ENCODE assay signal across 32 cellular contexts in genomic region chr17:42165751-42166150, GRCh38. TPM values are rescaled to one million over a fixed set of nuclear protein-coding genes. Genes with fewer than 3 reads are reported as not detected.
DNase-seq lines count a peak whose midpoint lies in the region; ATAC-seq and FAIRE-seq lines count a peak whose summit lies in the region.
"Had no signal": no experiment of that assay in that cellular context is flagged by ENCODE, and none has a peak within 500 bp of the region (broad histone marks: within the 10 kb centered on the region; RNA-seq: fewer than 3 reads in every experiment).

No MANE protein-coding gene starts in this region.

- H3K79me1 ChIP-seq in trophoblast cell (ENCODE audit: low read length) = no peaks in the 10 kb centered on the region

- no peak overlapping the region for H3K27ac ChIP-seq in trophoblast cell (ENCODE audit: low read depth, low read length)
- no peak overlapping the region for H3K27ac ChIP-seq in naive thymus-derived CD4-positive, alpha-beta T cell (ENCODE audit: low read depth, low read length)
- H3K27ac ChIP-seq: BLaER1 had no signal

- ATAC-seq in activated naive CD8-positive, alpha-beta T cell treated with anti-CD3 and anti-CD28 coated beads, Interleukin-2, amount 10 ng/mL, durations not matched to agents 7 days and 5 days (ENCODE audit: low read depth) = no peak
- ATAC-seq in GM18873 (IDR thresholded peaks at IDR 0.05; ENCODE audit: low FRiP score, unreplicated experiment) = no peak
- ATAC-seq in naive thymus-derived CD4-positive, alpha-beta T cell = no peak
- ATAC-seq: GM12878 had no signal

- DNase-seq in activated naive CD8-positive, alpha-beta T cell treated with anti-CD3 and anti-CD28 coated beads, Interleukin-2, amount 10 ng/mL, durations not matched to agents 7 days and 5 days = no peak
- DNase-seq in activated naive CD8-positive, alpha-beta T cell treated with anti-CD3 and anti-CD28 coated beads for 36 hours = no peak
- DNase-seq in HTR-8/SVneo (ENCODE audit: insufficient read length, low spot score) (no peak), trophoblast cell (peak; percentile 66 to 81)
- DNase-seq in naive thymus-derived CD4-positive, alpha-beta T cell = no peak
- DNase-seq: 8988T; ACHN; BE2C; C1 segment of cervical spinal cord; Caco-2; Calu3; CD4-positive, alpha-beta memory T cell; CD4-positive, CD25-positive, alpha-beta regulatory T cell; DMS 273 treated with DMSO at 0.1 percent for 48 hours; DMS153; DMS53; DMS79; DND-41; EL; GDM1 had no signal

- WGBS in trophoblast cell (ENCODE audit: extremely low coverage, insufficient coverage, insufficient read length) = no CpG with 5 or more reads among the region's 6 CpGs

- H3K9me3 ChIP-seq in trophoblast cell (ENCODE audit: insufficient read depth, low read depth, low read length) = peaks cover 6% of the 10 kb centered on the region
- no peaks in the 10 kb centered on the region for H3K9me3 ChIP-seq in naive thymus-derived CD4-positive, alpha-beta T cell (ENCODE audit: control insufficient read depth in 2 of 3, low read length in 3 of 3)
- H3K9me3 ChIP-seq: BE2C, BLaER1, Caco-2 had no signal

- no peak overlapping the region for H2BK12ac ChIP-seq in trophoblast cell (ENCODE audit: low read length)

- CTCF ChIA-PET in naive thymus-derived CD4-positive, alpha-beta T cell (lab: Charles Lee) = no interaction called here

- H3K27ac Mint-ChIP-seq in activated naive CD8-positive, alpha-beta T cell treated with anti-CD3 and anti-CD28 coated beads, Interleukin-2, amount 10 ng/mL, durations not matched to agents 7 days and 5 days = peak overlapping the region; percentile 15
- H3K27ac Mint-ChIP-seq in activated naive CD8-positive, alpha-beta T cell treated with anti-CD3 and anti-CD28 coated beads for 36 hours = no peak overlapping the region
- H3K27ac Mint-ChIP-seq in naive thymus-derived CD4-positive, alpha-beta T cell = peak overlapping the region in 1 of 9 donors; percentile 48
- H3K27ac Mint-ChIP-seq: CD4-positive, CD25-positive, alpha-beta regulatory T cell had no signal

- H4K12ac ChIP-seq in trophoblast cell (ENCODE audit: low read depth, low read length) = no peak overlapping the region

- no peak overlapping the region for H3K9ac ChIP-seq in trophoblast cell (ENCODE audit: low read length)
- H3K9ac ChIP-seq: BLaER1 had no signal

- no peak overlapping the region for H4K8ac ChIP-seq in trophoblast cell (ENCODE audit: low read depth, low read length)

- H2AK5ac ChIP-seq in trophoblast cell (ENCODE audit: low read length) = no peak overlapping the region

- H3K4me1 Mint-ChIP-seq in activated naive CD8-positive, alpha-beta T cell treated with anti-CD3 and anti-CD28 coated beads, Interleukin-2, amount 10 ng/mL, durations not matched to agents 7 days and 5 days = peaks cover 5% of the 10 kb centered on the region
- H3K4me1 Mint-ChIP-seq in activated naive CD8-positive, alpha-beta T cell treated with anti-CD3 and anti-CD28 coated beads for 36 hours = no peaks in the 10 kb centered on the region
- H3K4me1 Mint-ChIP-seq in naive thymus-derived CD4-positive, alpha-beta T cell = peaks cover 0 to 12% (median 0%) of the 10 kb centered on the region in 7 donors
- H3K4me1 Mint-ChIP-seq: CD4-positive, alpha-beta memory T cell had no signal

- peak; percentile 4 for FAIRE-seq in HTR-8/SVneo (lab: Jason Lieb, UNC)
- FAIRE-seq: A204.1, GM12878, GM12892, GM18507, GM19239 had no signal

- no peaks in the 10 kb centered on the region for H3K27me3 ChIP-seq in trophoblast cell (ENCODE audit: insufficient read depth, low read length)
- H3K27me3 ChIP-seq in naive thymus-derived CD4-positive, alpha-beta T cell (ENCODE audit: control insufficient read depth in 2 of 2, insufficient read depth in 2 of 2, low read length in 2 of 2) = no peaks in the 10 kb centered on the region
- H3K27me3 ChIP-seq: BE2C, BLaER1 had no signal

- no peaks in the 10 kb centered on the region for H3K79me2 ChIP-seq in trophoblast cell (ENCODE audit: control insufficient read depth, insufficient read depth, low read length, poor library complexity)

- no peak overlapping the region for H3K18ac ChIP-seq in trophoblast cell (ENCODE audit: low read length)

- H4K91ac ChIP-seq in trophoblast cell (ENCODE audit: low read depth, low read length) = no peak overlapping the region

- POLR2A ChIA-PET in activated naive CD8-positive, alpha-beta T cell treated with anti-CD3 and anti-CD28 coated beads, Interleukin-2, amount 10 ng/mL, durations not matched to agents 7 days and 5 days (lab: Charles Lee) = no interaction called here
- POLR2A ChIA-PET in naive thymus-derived CD4-positive, alpha-beta T cell (lab: Charles Lee) = interaction anchor here (0.6 kb wide), 2 partner anchors 31 to 75 kb away, joined by 3 to 6 read pairs; no protein-coding TSS in a partner anchor

- no peak overlapping the region for H3K4ac ChIP-seq in trophoblast cell (ENCODE audit: low read depth, low read length)

- H2AFZ ChIP-seq in trophoblast cell (ENCODE audit: insufficient read depth, low read length, poor library complexity) = no peak overlapping the region

- H2BK5ac ChIP-seq in trophoblast cell (ENCODE audit: low read depth, low read length, poor library complexity) = no peak overlapping the region

- no peaks in the 10 kb centered on the region for H3K36me3 ChIP-seq in trophoblast cell (ENCODE audit: control insufficient read depth in 1 of 2, insufficient read depth in 2 of 2, low read length in 2 of 2)
- H3K36me3 ChIP-seq in naive thymus-derived CD4-positive, alpha-beta T cell (ENCODE audit: control insufficient read depth in 2 of 3, insufficient read depth in 3 of 3, low read length in 3 of 3) = no peaks in the 10 kb centered on the region
- H3K36me3 ChIP-seq: BLaER1 had no signal

- no peak overlapping the region for H3K4me2 ChIP-seq in trophoblast cell (ENCODE audit: low read length)
- H3K4me2 ChIP-seq: BLaER1 had no signal

- no peaks in the 10 kb centered on the region for H3K27me3 Mint-ChIP-seq in activated naive CD8-positive, alpha-beta T cell treated with anti-CD3 and anti-CD28 coated beads, Interleukin-2, amount 10 ng/mL, durations not matched to agents 7 days and 5 days
- H3K27me3 Mint-ChIP-seq in activated naive CD8-positive, alpha-beta T cell treated with anti-CD3 and anti-CD28 coated beads for 36 hours = no peaks in the 10 kb centered on the region
- peaks cover 0 to 4% (median 0%) of the 10 kb centered on the region in 5 donors for H3K27me3 Mint-ChIP-seq in naive thymus-derived CD4-positive, alpha-beta T cell
- H3K27me3 Mint-ChIP-seq: CD4-positive, alpha-beta memory T cell; CD4-positive, CD25-positive, alpha-beta regulatory T cell had no signal

- H3K14ac ChIP-seq in trophoblast cell (ENCODE audit: low read length) = no peak overlapping the region

- H3K9me3 Mint-ChIP-seq in activated naive CD8-positive, alpha-beta T cell treated with anti-CD3 and anti-CD28 coated beads, Interleukin-2, amount 10 ng/mL, durations not matched to agents 7 days and 5 days = no peaks in the 10 kb centered on the region
- H3K9me3 Mint-ChIP-seq in activated naive CD8-positive, alpha-beta T cell treated with anti-CD3 and anti-CD28 coated beads for 36 hours = no peaks in the 10 kb centered on the region
- H3K9me3 Mint-ChIP-seq in naive thymus-derived CD4-positive, alpha-beta T cell = peaks cover 0 to 4% (median 0%) of the 10 kb centered on the region in 11 donors
- H3K9me3 Mint-ChIP-seq: CD4-positive, alpha-beta memory T cell had no signal

- no peaks in the 10 kb centered on the region for H3K36me3 Mint-ChIP-seq in activated naive CD8-positive, alpha-beta T cell treated with anti-CD3 and anti-CD28 coated beads, Interleukin-2, amount 10 ng/mL, durations not matched to agents 7 days and 5 days
- H3K36me3 Mint-ChIP-seq in activated naive CD8-positive, alpha-beta T cell treated with anti-CD3 and anti-CD28 coated beads for 36 hours = no peaks in the 10 kb centered on the region
- no peaks in the 10 kb centered on the region for H3K36me3 Mint-ChIP-seq in naive thymus-derived CD4-positive, alpha-beta T cell
- H3K36me3 Mint-ChIP-seq: CD14-positive monocyte; CD4-positive, alpha-beta memory T cell; CD4-positive, CD25-positive, alpha-beta regulatory T cell had no signal

- H3K4me1 ChIP-seq in trophoblast cell (ENCODE audit: control insufficient read depth in 1 of 2, insufficient read depth in 2 of 2, low read length in 2 of 2) = peaks cover 0 to 2% of the 10 kb centered on the region in 2 experiments
- H3K4me1 ChIP-seq in naive thymus-derived CD4-positive, alpha-beta T cell (ENCODE audit: control insufficient read depth in 2 of 2, insufficient read depth in 2 of 2, low read length in 2 of 2) = no peaks in the 10 kb centered on the region
- H3K4me1 ChIP-seq: Caco-2 had no signal

- intact Hi-C loops in naive thymus-derived CD4-positive, alpha-beta T cell (cut with micrococcal nuclease) = no loop called here

- H3K23ac ChIP-seq in trophoblast cell (ENCODE audit: low read length) = no peak overlapping the region

- H3K4me3 ChIP-seq in trophoblast cell (ENCODE audit: low read depth, low read length) = no peak overlapping the region
- H3K4me3 ChIP-seq in naive thymus-derived CD4-positive, alpha-beta T cell (ENCODE audit: low read length) = no peak overlapping the region
- H3K4me3 ChIP-seq: BLaER1, GM12878 had no signal

- no peak overlapping the region for H3K4me3 Mint-ChIP-seq in activated naive CD8-positive, alpha-beta T cell treated with anti-CD3 and anti-CD28 coated beads, Interleukin-2, amount 10 ng/mL, durations not matched to agents 7 days and 5 days
- no peak overlapping the region for H3K4me3 Mint-ChIP-seq in activated naive CD8-positive, alpha-beta T cell treated with anti-CD3 and anti-CD28 coated beads for 36 hours
- H3K4me3 Mint-ChIP-seq in naive thymus-derived CD4-positive, alpha-beta T cell = no peak overlapping the region
- H3K4me3 Mint-ChIP-seq: CD14-positive monocyte; CD4-positive, CD25-positive, alpha-beta regulatory T cell had no signal

- H2BK120ac ChIP-seq in trophoblast cell (ENCODE audit: insufficient read depth, low read length, poor library complexity) = no peak overlapping the region

RNA-seq across cellular contexts. Expression of gene RAB5C, which starts 11.0 kb away (rescaled TPM):
- 10 to 100 TPM; 86.7 to 90.5 TPM for total RNA-seq in activated naive CD8-positive, alpha-beta T cell treated with anti-CD3 and anti-CD28 coated beads, Interleukin-2, amount 10 ng/mL, durations not matched to agents 7 days and 5 days
- total RNA-seq in activated naive CD8-positive, alpha-beta T cell treated with anti-CD3 and anti-CD28 coated beads for 36 hours = 10 to 100 TPM; 44.4 to 48.9 TPM
- polyA plus RNA-seq in trophoblast cell (2013) = 171 and 172 TPM in 2 replicates
- total RNA-seq in naive thymus-derived CD4-positive, alpha-beta T cell = 10 to 100 TPM; 72.0 to 95.2 (median 75.4) TPM
- polyA plus RNA-seq in naive thymus-derived CD4-positive, alpha-beta T cell = 10 to 100 TPM; 56.6 to 63.2 TPM

RNA-seq across cellular contexts. Expression of gene KCNH4, which starts 15.2 kb away (rescaled TPM):
- under 1 TPM in 1 of 2 experiments, not detected in 1; 0.09 TPM for total RNA-seq in activated naive CD8-positive, alpha-beta T cell treated with anti-CD3 and anti-CD28 coated beads, Interleukin-2, amount 10 ng/mL, durations not matched to agents 7 days and 5 days
- under 1 TPM; 0.39 to 0.44 TPM for total RNA-seq in activated naive CD8-positive, alpha-beta T cell treated with anti-CD3 and anti-CD28 coated beads for 36 hours
- polyA plus RNA-seq in trophoblast cell (2013) = 0.01 TPM in 2 replicates
- under 1 TPM in 3 of 5 experiments, not detected in 2; 0.12 to 0.24 (median 0.16) TPM for total RNA-seq in naive thymus-derived CD4-positive, alpha-beta T cell
- under 1 TPM in 1 of 2 donors, not detected in 1; 0.07 TPM for polyA plus RNA-seq in naive thymus-derived CD4-positive, alpha-beta T cell
- total RNA-seq: Calu3, G401 had no signal
- polyA plus RNA-seq: CD14-positive monocyte; CD4-positive, alpha-beta memory T cell; CD4-positive, CD25-positive, alpha-beta regulatory T cell had no signal

RNA-seq across cellular contexts. Expression of gene HCRT, which starts 19.5 kb away (rescaled TPM):
- total RNA-seq in activated naive CD8-positive, alpha-beta T cell treated with anti-CD3 and anti-CD28 coated beads, Interleukin-2, amount 10 ng/mL, durations not matched to agents 7 days and 5 days = not detected
- not detected for total RNA-seq in activated naive CD8-positive, alpha-beta T cell treated with anti-CD3 and anti-CD28 coated beads for 36 hours
- polyA plus RNA-seq in trophoblast cell (2013) = 0.12 and 0.22 TPM in 2 replicates
- not detected for total RNA-seq in naive thymus-derived CD4-positive, alpha-beta T cell
- not detected for polyA plus RNA-seq in naive thymus-derived CD4-positive, alpha-beta T cell
- total RNA-seq: A673; Caco-2; Calu3; CD4-positive, alpha-beta memory T cell; CD4-positive, CD25-positive, alpha-beta regulatory T cell; Daoy; G401 had no signal
- polyA plus RNA-seq: AG04450; CD14-positive monocyte; CD4-positive, alpha-beta memory T cell; CD4-positive, CD25-positive, alpha-beta regulatory T cell; GM12878 had no signal

RNA-seq across cellular contexts. Expression of gene GHDC, which starts 28.5 kb away (rescaled TPM):
- 10 to 100 TPM; 22.0 to 23.1 TPM for total RNA-seq in activated naive CD8-positive, alpha-beta T cell treated with anti-CD3 and anti-CD28 coated beads, Interleukin-2, amount 10 ng/mL, durations not matched to agents 7 days and 5 days
- total RNA-seq in activated naive CD8-positive, alpha-beta T cell treated with anti-CD3 and anti-CD28 coated beads for 36 hours = 10 to 100 TPM; 13.6 to 14.6 TPM
- polyA plus RNA-seq in trophoblast cell (2013) = 0.94 and 1.1 TPM in 2 replicates
- total RNA-seq in naive thymus-derived CD4-positive, alpha-beta T cell = 10 to 100 TPM; 15.5 to 29.8 (median 19.9) TPM
- polyA plus RNA-seq in naive thymus-derived CD4-positive, alpha-beta T cell = 10 to 100 TPM; 15.2 to 17.4 TPM

RNA-seq across cellular contexts. Expression of gene HSPB9, which starts 43.1 kb away (rescaled TPM):
- under 1 TPM; 0.31 to 0.36 TPM for total RNA-seq in activated naive CD8-positive, alpha-beta T cell treated with anti-CD3 and anti-CD28 coated beads, Interleukin-2, amount 10 ng/mL, durations not matched to agents 7 days and 5 days
- under 1 TPM; 0.18 to 0.33 TPM for total RNA-seq in activated naive CD8-positive, alpha-beta T cell treated with anti-CD3 and anti-CD28 coated beads for 36 hours
- polyA plus RNA-seq in trophoblast cell (2013) = 0.01 and 0.03 TPM in 2 replicates
- total RNA-seq in naive thymus-derived CD4-positive, alpha-beta T cell = under 1 TPM in 2 of 5 experiments, not detected in 3; 0.12 to 0.16 TPM
- under 1 TPM in 1 of 2 donors, not detected in 1; 0.10 TPM for polyA plus RNA-seq in naive thymus-derived CD4-positive, alpha-beta T cell
- total RNA-seq: A673; Caco-2; CD4-positive, alpha-beta memory T cell; CD4-positive, CD25-positive, alpha-beta regulatory T cell; G401; GM12878 had no signal
- polyA plus RNA-seq: AG04450; CD14-positive monocyte; CD4-positive, alpha-beta memory T cell had no signal

Comparison
In these comparisons a context has a peak if more than half of its experiments do, and no peak if none do; other contexts are left out.
1. DNase-seq: peak in trophoblast cell (2 of 2); none in activated naive CD8-positive, alpha-beta T cell treated with anti-CD3 and anti-CD28 coated beads, Interleukin-2, amount 10 ng/mL, durations not matched to agents 7 days and 5 days (single experiment), activated naive CD8-positive, alpha-beta T cell treated with anti-CD3 and anti-CD28 coated beads for 36 hours (single experiment), HTR-8/SVneo (single experiment) and naive thymus-derived CD4-positive, alpha-beta T cell (0 of 9).